12 cellular contexts compared by ENCODE assay signal in genomic region chr18:28075501-28075900, GRCh38.
A peak's percentile ranks its signal among the peaks of the same experiment; 100 is the strongest.
DNase-seq lines count a peak whose midpoint lies in the region; ATAC-seq and TF ChIP-seq lines count a peak whose summit lies in the region.
"Had no signal": no experiment of that assay in that cellular context is flagged by ENCODE, and none has a peak within 500 bp of the region (broad histone marks: within the 10 kb centered on the region; RNA-seq: fewer than 3 reads in every experiment).

No MANE protein-coding gene starts in this region.

- no peak overlapping the region for H3K27ac ChIP-seq in ACC112 (ENCODE audit: low read depth, low read length)
- H3K27ac ChIP-seq in HUES6 (ENCODE audit: low read depth, low read length) = no peak overlapping the region; the same call in 1 of the 2 replicates
- H3K27ac ChIP-seq in effector memory CD4-positive, alpha-beta T cell (ENCODE audit: insufficient read depth, low read length, poor library complexity, severe bottlenecking) = no peak overlapping the region

- peak overlapping the region; percentile 65 for H3K27ac Mint-ChIP-seq in chondrocyte (ENCODE audit: unreplicated experiment)
- H3K27ac Mint-ChIP-seq in CD14-positive monocyte = no peak overlapping the region
- H3K27ac Mint-ChIP-seq: activated naive CD8-positive, alpha-beta T cell; B cell had no signal

- peaks cover 83% of the 10 kb centered on the region for H3K4me1 Mint-ChIP-seq in chondrocyte (ENCODE audit: low read depth)
- peaks cover 4% of the 10 kb centered on the region for H3K4me1 Mint-ChIP-seq in CD14-positive monocyte
- H3K4me1 Mint-ChIP-seq: B cell had no signal

- H3K9ac ChIP-seq in HUES6 (ENCODE audit: low read length) = peak overlapping the region; percentile 0

- H3K9me3 ChIP-seq in HUES6 (ENCODE audit: control insufficient read depth, insufficient read depth, low read depth, low read length) = no peaks in the 10 kb centered on the region
- no peaks in the 10 kb centered on the region for H3K9me3 ChIP-seq in effector memory CD4-positive, alpha-beta T cell (ENCODE audit: control insufficient read depth, low read length)

- H3K27me3 ChIP-seq in ACC112 (ENCODE audit: insufficient read depth, low read length) (no peaks in the 10 kb centered on the region), HUES6 (ENCODE audit: control insufficient read depth, insufficient read depth, low read length) (no peaks in the 10 kb centered on the region)
- no peaks in the 10 kb centered on the region for H3K27me3 ChIP-seq in effector memory CD4-positive, alpha-beta T cell (replicated peaks; ENCODE audit: control insufficient read depth, insufficient read depth, low read length, poor library complexity, severe bottlenecking)

- peak overlapping the region; percentile 29 for H2AFZ ChIP-seq in ACC112 (ENCODE audit: low read length, unreplicated experiment)

- ATAC-seq in left lobe of liver (peak; percentile 54), GM21825 (IDR thresholded peaks at IDR 0.05; ENCODE audit: unreplicated experiment) (no peak)

- H3K4me3 ChIP-seq in ACC112 (ENCODE audit: low read depth, low read length) = no peak overlapping the region
- H3K4me3 ChIP-seq in HUES6 (ENCODE audit: low read depth, low read length) = no peak overlapping the region
- H3K4me3 ChIP-seq in effector memory CD4-positive, alpha-beta T cell (ENCODE audit: insufficient read depth, low read depth, low read length, poor library complexity, severe bottlenecking) = no peak overlapping the region

- H3K4me1 ChIP-seq in ACC112 (ENCODE audit: control insufficient read depth, insufficient read depth, low read length, unreplicated experiment) (peaks cover 21% of the 10 kb centered on the region), HUES6 (ENCODE audit: control insufficient read depth, insufficient read depth, low read length) (peaks cover 61% of the 10 kb centered on the region)
- no peaks in the 10 kb centered on the region for H3K4me1 ChIP-seq in effector memory CD4-positive, alpha-beta T cell (ENCODE audit: control insufficient read depth, insufficient read depth, low read length, poor library complexity, severe bottlenecking)

- no peak for TF ChIP-seq CTCF in chondrocyte (IDR thresholded peaks at IDR 0.05)
- TF ChIP-seq CTCF in CD14-positive monocyte (IDR thresholded peaks at IDR 0.05) = no peak

- H3K79me2 ChIP-seq in ACC112 (ENCODE audit: control insufficient read depth, insufficient read depth, low read length, unreplicated experiment) = peaks cover 19% of the 10 kb centered on the region

- intact Hi-C loops in CD14-positive monocyte (cut with micrococcal nuclease) = no loop called here

- H3K27me3 Mint-ChIP-seq in chondrocyte (ENCODE audit: low read depth) (no peaks in the 10 kb centered on the region), CD14-positive monocyte (ENCODE audit: low read depth in 3 of 3) (no peaks in the 10 kb centered on the region)
- H3K27me3 Mint-ChIP-seq: activated naive CD8-positive, alpha-beta T cell; B cell had no signal

- peaks cover 2% of the 10 kb centered on the region for H3K36me3 Mint-ChIP-seq in chondrocyte (ENCODE audit: low read depth)
- H3K36me3 Mint-ChIP-seq in CD14-positive monocyte = no peaks in the 10 kb centered on the region
- H3K36me3 Mint-ChIP-seq: activated naive CD8-positive, alpha-beta T cell had no signal

- no peak overlapping the region for H3K4me3 Mint-ChIP-seq in chondrocyte (ENCODE audit: unreplicated experiment)
- H3K4me3 Mint-ChIP-seq in CD14-positive monocyte = no peak overlapping the region
- H3K4me3 Mint-ChIP-seq: activated naive CD8-positive, alpha-beta T cell; B cell had no signal

- H3K9me3 Mint-ChIP-seq in chondrocyte (ENCODE audit: low read depth) (no peaks in the 10 kb centered on the region), CD14-positive monocyte (no peaks in the 10 kb centered on the region)

- DNase-seq in chondrocyte (ENCODE audit: low spot score) (no peak), left lobe of liver (ENCODE audit: low spot score) (no peak), CD14-positive monocyte (ENCODE audit: low spot score) (no peak)
- DNase-seq in activated naive CD4-positive, alpha-beta T cell treated with anti-CD3 and anti-CD28 coated beads, Interleukin-2, amount 50 U/mL, for 16 hours = no peak
- no peak for DNase-seq in effector memory CD4-positive, alpha-beta T cell
- DNase-seq: NCI-H1417, NCI-H69 had no signal

- H3K36me3 ChIP-seq in ACC112 (ENCODE audit: insufficient read depth, low read length) = no peaks in the 10 kb centered on the region
- H3K36me3 ChIP-seq in HUES6 (ENCODE audit: control insufficient read depth, insufficient read depth, low read length) = no peaks in the 10 kb centered on the region
- H3K36me3 ChIP-seq in effector memory CD4-positive, alpha-beta T cell (ENCODE audit: control insufficient read depth, insufficient read depth, low read length) = no peaks in the 10 kb centered on the region
